ENCODE assay signal across 21 cellular contexts in the genomic region with DNA sequence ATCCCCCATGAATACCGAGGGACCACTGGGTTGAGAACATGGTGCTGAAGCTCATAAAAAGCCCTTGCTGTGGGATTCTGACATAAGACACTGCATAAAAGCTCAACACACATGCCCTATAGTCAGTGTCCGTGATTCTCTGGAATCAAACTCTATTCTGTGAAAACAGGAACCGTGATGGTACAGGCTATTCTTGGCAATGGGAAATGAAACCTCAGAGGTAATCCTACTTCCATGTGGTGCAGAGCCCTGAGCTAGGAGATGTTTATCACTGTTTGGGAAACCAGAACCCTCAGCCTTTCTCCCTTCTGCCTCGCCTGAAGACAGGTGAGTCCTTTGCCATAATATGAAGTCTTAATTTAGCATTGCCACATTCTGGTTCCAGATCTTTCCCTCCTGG.
DNase-seq lines count a peak whose midpoint lies in the region; ATAC-seq, FAIRE-seq and TF ChIP-seq lines count a peak whose summit lies in the region.
"Had no signal": no experiment of that assay in that cellular context is flagged by ENCODE, and none has a peak within 500 bp of the region (broad histone marks: within the 10 kb centered on the region; RNA-seq: fewer than 3 reads in every experiment).

No MANE protein-coding gene starts in this region.

- no peaks in the 10 kb centered on the region for H3K9me3 Mint-ChIP-seq in activated CD8-positive, alpha-beta T cell treated with anti-CD3 and anti-CD28 coated beads, Interleukin-2, amount 10 ng/mL, durations not matched to agents 7 days and 5 days (ENCODE audit: insufficient read depth)
- H3K9me3 Mint-ChIP-seq: activated CD4-positive, alpha-beta memory T cell treated with anti-CD3 and anti-CD28 coated beads, Interleukin-2, amount 10 ng/mL, durations not matched to agents 7 days and 5 days; activated T-cell treated with anti-CD3 and anti-CD28 coated beads, Interleukin-2, amount 50 U/mL, for 72 hours had no signal

- H3K4me3 Mint-ChIP-seq in activated CD8-positive, alpha-beta T cell treated with anti-CD3 and anti-CD28 coated beads, Interleukin-2, amount 10 ng/mL, durations not matched to agents 7 days and 5 days, result no peak overlapping the region
- H3K4me3 Mint-ChIP-seq: activated CD4-positive, alpha-beta memory T cell treated with anti-CD3 and anti-CD28 coated beads, Interleukin-2, amount 10 ng/mL, durations not matched to agents 7 days and 5 days; activated naive CD8-positive, alpha-beta T cell had no signal

- no peak overlapping the region for H3K4me3 ChIP-seq in pancreas
- H3K4me3 ChIP-seq: body of pancreas, ovary, spleen, tibial nerve had no signal

- no peaks in the 10 kb centered on the region for H3K27me3 Mint-ChIP-seq in activated CD8-positive, alpha-beta T cell treated with anti-CD3 and anti-CD28 coated beads, Interleukin-2, amount 10 ng/mL, durations not matched to agents 7 days and 5 days (ENCODE audit: low read depth)
- H3K27me3 Mint-ChIP-seq: activated naive CD8-positive, alpha-beta T cell had no signal

- no peaks in the 10 kb centered on the region for H3K36me3 ChIP-seq in pancreas
- H3K36me3 ChIP-seq: BE2C, ovary, spleen, tibial nerve had no signal

- POLR2A ChIA-PET in activated CD8-positive, alpha-beta T cell treated with anti-CD3 and anti-CD28 coated beads, Interleukin-2, amount 10 ng/mL, durations not matched to agents 7 days and 5 days (lab: Charles Lee), result no interaction called here

- H3K9me3 ChIP-seq in pancreas, result no peaks in the 10 kb centered on the region
- H3K9me3 ChIP-seq: BE2C, body of pancreas, ovary, spleen, tibial nerve had no signal

- H3K4me1 Mint-ChIP-seq in activated CD8-positive, alpha-beta T cell treated with anti-CD3 and anti-CD28 coated beads, Interleukin-2, amount 10 ng/mL, durations not matched to agents 7 days and 5 days (ENCODE audit: low read depth), result peaks cover 34% of the 10 kb centered on the region

- CTCF ChIA-PET in activated CD8-positive, alpha-beta T cell treated with anti-CD3 and anti-CD28 coated beads, Interleukin-2, amount 10 ng/mL, durations not matched to agents 7 days and 5 days (lab: Charles Lee), result interaction anchor here (1.1 to 8.6 kb wide), 6 partner anchors 31 to 149 kb away, joined by 3 to 115 read pairs (median 6); no protein-coding TSS in a partner anchor

- no peak for TF ChIP-seq CTCF in pancreas (IDR thresholded peaks at IDR 0.05)

- ATAC-seq in HG03342 (IDR thresholded peaks at IDR 0.05; ENCODE audit: unreplicated experiment), result peak; percentile 61
- peak in 3 of 4 donors; percentile 31 to 44 (median 42) for ATAC-seq in pancreas
- no peak for ATAC-seq in activated CD8-positive, alpha-beta T cell treated with anti-CD3 and anti-CD28 coated beads, Interleukin-2, amount 10 ng/mL, durations not matched to agents 7 days and 5 days
- ATAC-seq in SK-N-SH treated with all-trans-retinoic acid at 6 μM for 48 hours, result no peak
- ATAC-seq: left cardiac atrium had no signal

- H3K36me3 Mint-ChIP-seq in activated CD8-positive, alpha-beta T cell treated with anti-CD3 and anti-CD28 coated beads, Interleukin-2, amount 10 ng/mL, durations not matched to agents 7 days and 5 days (ENCODE audit: low read depth), result no peaks in the 10 kb centered on the region
- H3K36me3 Mint-ChIP-seq: activated naive CD8-positive, alpha-beta T cell had no signal

- no peak for TF ChIP-seq POLR2A in GM12891 (IDR thresholded peaks at IDR 0.05; ENCODE audit: low read depth, low read length)

- H3K27ac Mint-ChIP-seq in activated CD8-positive, alpha-beta T cell treated with anti-CD3 and anti-CD28 coated beads, Interleukin-2, amount 10 ng/mL, durations not matched to agents 7 days and 5 days, result no peak overlapping the region
- H3K27ac Mint-ChIP-seq: activated naive CD8-positive, alpha-beta T cell had no signal

- DNase-seq in GM12891 (ENCODE audit: insufficient read length, low spot score) (no peak), SIG-M5 (lab: John Stamatoyannopoulos, UW) (peak; percentile 3), pancreas (no peak), NCI-H524 treated with DMSO at 0.1 percent for 48 hours (lab: John Stamatoyannopoulos, UW) (no peak), OCI-M2 (lab: John Stamatoyannopoulos, UW; ENCODE audit: unreplicated experiment) (no peak)
- no peak for DNase-seq in activated CD8-positive, alpha-beta T cell treated with anti-CD3 and anti-CD28 coated beads, Interleukin-2, amount 10 ng/mL, durations not matched to agents 7 days and 5 days
- DNase-seq: activated CD4-positive, alpha-beta memory T cell treated with anti-CD3 and anti-CD28 coated beads, Interleukin-2, amount 10 ng/mL, durations not matched to agents 7 days and 5 days; activated T-cell treated with anti-CD3 and anti-CD28 coated beads, Interleukin-2, amount 50 U/mL, for 72 hours; BE2C; body of pancreas; cortex of kidney; left cardiac atrium; NCI-H1930; NCI-H510A; ovary; spleen had no signal

- no peaks in the 10 kb centered on the region for H3K27me3 ChIP-seq in pancreas
- H3K27me3 ChIP-seq: BE2C, body of pancreas, ovary, spleen, tibial nerve had no signal

- WGBS in pancreas, 2 donors, result 33 to 40% methylated on average over 4 of the region's 4 CpGs

- peaks cover 0 to 3% (median 0%) of the 10 kb centered on the region in 3 donors for H3K4me1 ChIP-seq in pancreas
- H3K4me1 ChIP-seq: BE2C, tibial nerve had no signal

- H3K27ac ChIP-seq in pancreas, result no peak overlapping the region
- H3K27ac ChIP-seq: body of pancreas, ovary, spleen, tibial nerve had no signal

- intact Hi-C loops in pancreas (cut with DNase I), result loop anchor here in 1 of 3 donors (5.0 kb wide), 1 partner anchor 114 kb away; no protein-coding TSS in a partner anchor

- no peak for FAIRE-seq in GM12891 (lab: Jason Lieb, UNC)
- no peak for FAIRE-seq in pancreas (lab: Jason Lieb, UNC)
- FAIRE-seq: endothelial cell of umbilical vein had no signal

TF ChIP-seq in GM12891, 5 proteins besides CTCF, POLR2A, EP300 and RAD21:
- peak; percentile 84 for TF ChIP-seq SPI1 (IDR thresholded peaks at IDR 0.05; ENCODE audit: low read depth, low read length)
- TF ChIP-seq TAF1 (IDR thresholded peaks at IDR 0.05; ENCODE audit: low read depth, low read length), result no peak

TF ChIP-seq in SK-N-SH treated with all-trans-retinoic acid at 6 μM for 48 hours, 23 proteins besides CTCF, POLR2A, EP300 and RAD21 (continues in another document):
- no peak for TF ChIP-seq TCF4 (CRISPR knock-in tag; IDR thresholded peaks at IDR 0.05; ENCODE audit: borderline replicate concordance)
- no peak for TF ChIP-seq RARB (CRISPR knock-in tag; IDR thresholded peaks at IDR 0.05)
- no peak for TF ChIP-seq ARNTL (CRISPR knock-in tag; IDR thresholded peaks at IDR 0.05; ENCODE audit: borderline replicate concordance, low read depth)
- TF ChIP-seq SNAI2 (CRISPR knock-in tag; IDR thresholded peaks at IDR 0.05), result no peak
- no peak for TF ChIP-seq TOX (CRISPR knock-in tag; IDR thresholded peaks at IDR 0.05; ENCODE audit: borderline replicate concordance)
- TF ChIP-seq BACH2 (CRISPR knock-in tag; IDR thresholded peaks at IDR 0.05; ENCODE audit: borderline replicate concordance), result no peak
- no peak for TF ChIP-seq ESRRG (CRISPR knock-in tag; IDR thresholded peaks at IDR 0.05)
- TF ChIP-seq, protein P1, sequence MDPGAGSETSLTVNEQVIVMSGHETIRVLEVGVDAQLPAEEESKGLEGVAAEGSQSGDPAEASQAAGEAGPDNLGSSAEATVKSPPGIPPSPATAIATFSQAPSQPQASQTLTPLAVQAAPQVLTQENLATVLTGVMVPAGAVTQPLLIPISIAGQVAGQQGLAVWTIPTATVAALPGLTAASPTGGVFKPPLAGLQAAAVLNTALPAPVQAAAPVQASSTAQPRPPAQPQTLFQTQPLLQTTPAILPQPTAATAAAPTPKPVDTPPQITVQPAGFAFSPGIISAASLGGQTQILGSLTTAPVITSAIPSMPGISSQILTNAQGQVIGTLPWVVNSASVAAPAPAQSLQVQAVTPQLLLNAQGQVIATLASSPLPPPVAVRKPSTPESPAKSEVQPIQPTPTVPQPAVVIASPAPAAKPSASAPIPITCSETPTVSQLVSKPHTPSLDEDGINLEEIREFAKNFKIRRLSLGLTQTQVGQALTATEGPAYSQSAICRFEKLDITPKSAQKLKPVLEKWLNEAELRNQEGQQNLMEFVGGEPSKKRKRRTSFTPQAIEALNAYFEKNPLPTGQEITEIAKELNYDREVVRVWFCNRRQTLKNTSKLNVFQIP (CRISPR knock-in tag; IDR thresholded peaks at IDR 0.05; ENCODE audit: borderline replicate concordance, low read depth), result no peak
- TF ChIP-seq, protein P2, sequence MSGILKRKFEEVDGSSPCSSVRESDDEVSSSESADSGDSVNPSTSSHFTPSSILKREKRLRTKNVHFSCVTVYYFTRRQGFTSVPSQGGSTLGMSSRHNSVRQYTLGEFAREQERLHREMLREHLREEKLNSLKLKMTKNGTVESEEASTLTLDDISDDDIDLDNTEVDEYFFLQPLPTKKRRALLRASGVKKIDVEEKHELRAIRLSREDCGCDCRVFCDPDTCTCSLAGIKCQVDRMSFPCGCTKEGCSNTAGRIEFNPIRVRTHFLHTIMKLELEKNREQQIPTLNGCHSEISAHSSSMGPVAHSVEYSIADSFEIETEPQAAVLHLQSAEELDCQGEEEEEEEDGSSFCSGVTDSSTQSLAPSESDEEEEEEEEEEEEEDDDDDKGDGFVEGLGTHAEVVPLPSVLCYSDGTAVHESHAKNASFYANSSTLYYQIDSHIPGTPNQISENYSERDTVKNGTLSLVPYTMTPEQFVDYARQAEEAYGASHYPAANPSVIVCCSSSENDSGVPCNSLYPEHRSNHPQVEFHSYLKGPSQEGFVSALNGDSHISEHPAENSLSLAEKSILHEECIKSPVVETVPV (CRISPR knock-in tag; IDR thresholded peaks at IDR 0.05), result no peak
- TF ChIP-seq OSR1 (CRISPR knock-in tag; IDR thresholded peaks at IDR 0.05), result no peak
- TF ChIP-seq ZNF8 (CRISPR knock-in tag; IDR thresholded peaks at IDR 0.05), result no peak
- no peak for TF ChIP-seq PATZ1 (CRISPR knock-in tag; IDR thresholded peaks at IDR 0.05; ENCODE audit: borderline replicate concordance)
- no peak for TF ChIP-seq ZNF70 (CRISPR knock-in tag; IDR thresholded peaks at IDR 0.05)
- TF ChIP-seq ISL1 (CRISPR knock-in tag; IDR thresholded peaks at IDR 0.05), result no peak
- TF ChIP-seq ZFP3 (CRISPR knock-in tag; IDR thresholded peaks at IDR 0.05), result no peak

Comparison
In these comparisons a context has a peak if more than half of its experiments do, and no peak if none do; other contexts are left out.
1. ATAC-seq: peak in HG03342 (single experiment) and pancreas (3 of 4); none in activated CD8-positive, alpha-beta T cell treated with anti-CD3 and anti-CD28 coated beads, Interleukin-2, amount 10 ng/mL, durations not matched to agents 7 days and 5 days (single experiment) and SK-N-SH treated with all-trans-retinoic acid at 6 μM for 48 hours (single experiment).